ENCODE assay signal across 33 cellular contexts in genomic region chr11:117942255-117942654, GRCh38. TPM values are rescaled to one million over a fixed set of nuclear protein-coding genes. Genes with fewer than 3 reads are reported as not detected.
"Had no signal": no experiment of that assay in that cellular context is flagged by ENCODE, and none has a peak within 500 bp of the region (broad histone marks: within the 10 kb centered on the region; RNA-seq: fewer than 3 reads in every experiment).

No MANE protein-coding gene starts in this region.

- ATAC-seq: activated CD8-positive, alpha-beta memory T cell treated with anti-CD3 and anti-CD28 coated beads, Interleukin-2, amount 10 ng/mL, durations not matched to agents 7 days and 5 days; activated T-cell treated with anti-CD3 and anti-CD28 coated beads, Interleukin-2, amount 50 U/mL, for 72 hours; activated T-helper 17 cell treated with anti-CD3 and anti-CD28 coated beads, Interleukin-2, amount 50 U/mL, for 72 hours; SK-N-SH treated with all-trans-retinoic acid at 6 μM for 48 hours; T-cell; T-helper 17 cell had no signal

- DNase-seq: activated B cell treated with CpG ODN at 0.5 μM for 24 hours; activated CD4-positive, alpha-beta T cell treated with anti-CD3 and anti-CD28 coated beads for 4 hours; activated CD4-positive, CD25-positive, alpha-beta regulatory T cell treated with anti-CD3 and anti-CD28 coated beads, Interleukin-2, amount 50 U/mL, for 72 hours; activated CD8-positive, alpha-beta memory T cell treated with anti-CD3 and anti-CD28 coated beads, Interleukin-2, amount 10 ng/mL, durations not matched to agents 7 days and 5 days; activated effector memory CD4-positive, alpha-beta T cell treated with anti-CD3 and anti-CD28 coated beads, Interleukin-2, amount 50 U/mL, for 16 hours; activated naive CD4-positive, alpha-beta T cell; activated naive CD4-positive, alpha-beta T cell treated with anti-CD3 and anti-CD28 coated beads, Interleukin-2, amount 50 U/mL, for 16 hours; activated naive CD8-positive, alpha-beta T cell treated with anti-CD3 and anti-CD28 coated beads for 36 hours; activated T-cell treated with anti-CD3 and anti-CD28 coated beads, Interleukin-2, amount 50 U/mL, for 1 hour; activated T-cell treated with anti-CD3 and anti-CD28 coated beads, Interleukin-2, amount 50 U/mL, for 72 hours; anterior cingulate cortex; caudate nucleus; NCI-H1092 treated with DMSO at 0.1 percent for 48 hours; NCI-H1417 treated with DMSO at 0.1 percent for 48 hours; NCI-H187 treated with DMSO at 0.1 percent for 48 hours; NCI-H2081; NCI-H226; NCI-H524 treated with DMSO at 0.1 percent for 48 hours; RPMI8226; SHP77 treated with DMSO at 0.1 percent for 48 hours; T-cell; T-helper 17 cell had no signal

- H3K9me3 ChIP-seq: adrenal gland, Peyer's patch, SJSA1 had no signal

- H3K4me2 ChIP-seq: KMS-11 had no signal

- H3K9ac ChIP-seq: KMS-11 had no signal

- H3K27ac ChIP-seq: adrenal gland, KMS-11, Peyer's patch, SJSA1, VCaP had no signal

- H3K27me3 ChIP-seq: adrenal gland, Peyer's patch, SJSA1 had no signal

- H3K36me3 ChIP-seq: adrenal gland, Peyer's patch, SJSA1 had no signal

- H3K4me1 ChIP-seq: Peyer's patch, SJSA1 had no signal

- H3K4me3 ChIP-seq: adrenal gland, Peyer's patch, SJSA1 had no signal

RNA-seq across cellular contexts. Expression of gene TMPRSS13, which starts 13.1 kb away (rescaled TPM):
- total RNA-seq: LHCN-M2, M059J, NCI-H460, Peyer's patch, SJSA1 had no signal

RNA-seq across cellular contexts. Expression of gene IL10RA, which starts 43.9 kb away (rescaled TPM):
- total RNA-seq: bronchial epithelial cell, LHCN-M2, SJSA1 had no signal
